In the genomic region with DNA sequence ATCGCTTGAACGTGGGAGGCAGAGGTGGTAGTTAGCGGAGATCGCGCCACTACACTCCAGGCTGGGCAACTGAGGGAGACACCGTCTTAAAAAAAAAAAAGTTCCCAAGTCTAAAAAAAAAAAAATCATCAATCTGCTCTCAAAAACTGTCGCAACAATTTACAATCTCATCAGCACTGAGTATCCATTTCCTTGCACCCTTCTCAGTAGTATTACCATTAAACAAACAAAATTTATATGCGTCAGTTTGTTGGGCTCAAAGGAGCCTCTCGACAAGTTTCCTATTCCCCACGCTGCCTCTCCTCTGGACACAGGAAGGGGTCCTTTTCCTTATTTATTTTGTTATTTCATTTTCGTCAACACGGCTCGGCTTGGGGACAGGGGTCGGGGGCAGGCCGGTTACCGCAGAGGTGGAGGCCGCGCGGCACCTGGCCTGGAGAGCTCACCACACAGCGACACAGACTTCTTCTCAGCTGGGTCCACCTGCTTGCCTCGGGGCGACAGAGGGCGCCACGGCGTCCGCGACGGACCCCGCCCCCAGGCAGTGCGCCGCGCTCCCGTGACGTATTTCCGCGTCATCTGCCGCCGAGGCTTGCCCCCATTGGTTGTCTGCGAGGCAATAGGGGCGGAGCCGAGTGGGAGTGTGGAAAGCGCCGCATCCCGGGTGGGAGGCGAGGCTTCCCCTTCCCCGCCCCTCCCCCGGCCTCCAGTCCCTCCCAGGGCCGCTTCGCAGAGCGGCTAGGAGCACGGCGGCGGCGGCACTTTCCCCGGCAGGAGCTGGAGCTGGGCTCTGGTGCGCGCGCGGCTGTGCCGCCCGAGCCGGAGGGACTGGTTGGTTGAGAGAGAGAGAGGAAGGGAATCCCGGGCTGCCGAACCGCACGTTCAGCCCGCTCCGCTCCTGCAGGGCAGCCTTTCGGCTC, we compare ENCODE assay signal across 1 cellular context.
A peak's percentile ranks its signal among the peaks of the same experiment; 100 is the strongest.
TF ChIP-seq lines count a peak whose summit lies in the region.

Gene MAP2K1 (plus strand): TSS at position 709 of the 920 bp plus-strand sequence. CDS start 436 bp downstream, outside the sequence.

TF ChIP-seq in K562, 482 proteins besides CTCF, POLR2A, EP300 and RAD21 (continued from another document and continues in another):
- no peak for TF ChIP-seq SFPQ (IDR thresholded peaks at IDR 0.05; ENCODE audit: low read depth, low read length)
- no peak for TF ChIP-seq NCOA2 (IDR thresholded peaks at IDR 0.05; ENCODE audit: partially characterized antibody in 2 of 2)
- TF ChIP-seq ZNF165 (CRISPR knock-in tag; IDR thresholded peaks at IDR 0.05; ENCODE audit: borderline replicate concordance): no peak
- TF ChIP-seq TAF9B (IDR thresholded peaks at IDR 0.05; ENCODE audit: partially characterized antibody): peak; percentile 88
- TF ChIP-seq SNIP1 (IDR thresholded peaks at IDR 0.05; ENCODE audit: low read depth): 0 out of 2 replicates have a peak, but pooled peaks have one; percentile 30
- TF ChIP-seq NONO (IDR thresholded peaks at IDR 0.05; ENCODE audit: low read depth in 2 of 2, low read length in 1 of 2): no peak; a peak in 1 of 4 replicates
- no peak for TF ChIP-seq ZNF764 (CRISPR knock-in tag; IDR thresholded peaks at IDR 0.05; ENCODE audit: low read depth)
- TF ChIP-seq SREBF1 (IDR thresholded peaks at IDR 0.05; ENCODE audit: borderline replicate concordance, low read depth, low read length): no peak
- no peak; the same call in 1 of the 2 replicates for TF ChIP-seq ZNF644 (tag; IDR thresholded peaks at IDR 0.05; ENCODE audit: low read depth)
- peak; percentile 96 for TF ChIP-seq ZBTB12 (CRISPR knock-in tag; IDR thresholded peaks at IDR 0.05)
- TF ChIP-seq CBFA2T2 (conservative IDR thresholded peaks at IDR 0.05): peak; percentile 40
- TF ChIP-seq, protein P1, sequence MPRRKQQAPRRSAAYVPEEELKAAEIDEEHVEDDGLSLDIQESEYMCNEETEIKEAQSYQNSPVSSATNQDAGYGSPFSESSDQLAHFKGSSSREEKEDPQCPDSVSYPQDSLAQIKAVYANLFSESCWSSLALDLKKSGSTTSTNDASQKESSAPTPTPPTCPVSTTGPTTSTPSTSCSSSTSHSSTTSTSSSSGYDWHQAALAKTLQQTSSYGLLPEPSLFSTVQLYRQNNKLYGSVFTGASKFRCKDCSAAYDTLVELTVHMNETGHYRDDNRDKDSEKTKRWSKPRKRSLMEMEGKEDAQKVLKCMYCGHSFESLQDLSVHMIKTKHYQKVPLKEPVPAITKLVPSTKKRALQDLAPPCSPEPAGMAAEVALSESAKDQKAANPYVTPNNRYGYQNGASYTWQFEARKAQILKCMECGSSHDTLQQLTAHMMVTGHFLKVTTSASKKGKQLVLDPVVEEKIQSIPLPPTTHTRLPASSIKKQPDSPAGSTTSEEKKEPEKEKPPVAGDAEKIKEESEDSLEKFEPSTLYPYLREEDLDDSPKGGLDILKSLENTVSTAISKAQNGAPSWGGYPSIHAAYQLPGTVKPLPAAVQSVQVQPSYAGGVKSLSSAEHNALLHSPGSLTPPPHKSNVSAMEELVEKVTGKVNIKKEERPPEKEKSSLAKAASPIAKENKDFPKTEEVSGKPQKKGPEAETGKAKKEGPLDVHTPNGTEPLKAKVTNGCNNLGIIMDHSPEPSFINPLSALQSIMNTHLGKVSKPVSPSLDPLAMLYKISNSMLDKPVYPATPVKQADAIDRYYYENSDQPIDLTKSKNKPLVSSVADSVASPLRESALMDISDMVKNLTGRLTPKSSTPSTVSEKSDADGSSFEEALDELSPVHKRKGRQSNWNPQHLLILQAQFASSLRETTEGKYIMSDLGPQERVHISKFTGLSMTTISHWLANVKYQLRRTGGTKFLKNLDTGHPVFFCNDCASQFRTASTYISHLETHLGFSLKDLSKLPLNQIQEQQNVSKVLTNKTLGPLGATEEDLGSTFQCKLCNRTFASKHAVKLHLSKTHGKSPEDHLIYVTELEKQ (CRISPR knock-in tag; IDR thresholded peaks at IDR 0.05): no peak
- no peak for TF ChIP-seq BRD4 (IDR thresholded peaks at IDR 0.05)
- TF ChIP-seq RFX5 (IDR thresholded peaks at IDR 0.05; ENCODE audit: low read depth, low read length): peak; percentile 38; the same call in 1 of the 2 replicates
- peak; percentile 87 for TF ChIP-seq DIDO1 (tag; IDR thresholded peaks at IDR 0.05; ENCODE audit: low read depth)
- no peak for TF ChIP-seq XRCC3 (IDR thresholded peaks at IDR 0.05)
- TF ChIP-seq, protein P2, sequence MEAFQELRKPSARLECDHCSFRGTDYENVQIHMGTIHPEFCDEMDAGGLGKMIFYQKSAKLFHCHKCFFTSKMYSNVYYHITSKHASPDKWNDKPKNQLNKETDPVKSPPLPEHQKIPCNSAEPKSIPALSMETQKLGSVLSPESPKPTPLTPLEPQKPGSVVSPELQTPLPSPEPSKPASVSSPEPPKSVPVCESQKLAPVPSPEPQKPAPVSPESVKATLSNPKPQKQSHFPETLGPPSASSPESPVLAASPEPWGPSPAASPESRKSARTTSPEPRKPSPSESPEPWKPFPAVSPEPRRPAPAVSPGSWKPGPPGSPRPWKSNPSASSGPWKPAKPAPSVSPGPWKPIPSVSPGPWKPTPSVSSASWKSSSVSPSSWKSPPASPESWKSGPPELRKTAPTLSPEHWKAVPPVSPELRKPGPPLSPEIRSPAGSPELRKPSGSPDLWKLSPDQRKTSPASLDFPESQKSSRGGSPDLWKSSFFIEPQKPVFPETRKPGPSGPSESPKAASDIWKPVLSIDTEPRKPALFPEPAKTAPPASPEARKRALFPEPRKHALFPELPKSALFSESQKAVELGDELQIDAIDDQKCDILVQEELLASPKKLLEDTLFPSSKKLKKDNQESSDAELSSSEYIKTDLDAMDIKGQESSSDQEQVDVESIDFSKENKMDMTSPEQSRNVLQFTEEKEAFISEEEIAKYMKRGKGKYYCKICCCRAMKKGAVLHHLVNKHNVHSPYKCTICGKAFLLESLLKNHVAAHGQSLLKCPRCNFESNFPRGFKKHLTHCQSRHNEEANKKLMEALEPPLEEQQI (IDR thresholded peaks at IDR 0.05): peak; percentile 50; the same call in 1 of the 2 replicates
- TF ChIP-seq GABPA (tag; conservative IDR thresholded peaks at IDR 0.05; ENCODE audit: low read depth): peak; percentile 91
- peak; percentile 89 for TF ChIP-seq MBD2 (IDR thresholded peaks at IDR 0.05; ENCODE audit: borderline replicate concordance, low read depth)
- TF ChIP-seq HINFP (tag; conservative IDR thresholded peaks at IDR 0.05; ENCODE audit: low read depth): no peak
- TF ChIP-seq SRF (CRISPR knock-in tag; IDR thresholded peaks at IDR 0.05): peak in 1 of 2 experiments; percentile 39; a peak in 1 of 4 replicates
- TF ChIP-seq EHMT2 (IDR thresholded peaks at IDR 0.05): no peak
- TF ChIP-seq, protein P3, sequence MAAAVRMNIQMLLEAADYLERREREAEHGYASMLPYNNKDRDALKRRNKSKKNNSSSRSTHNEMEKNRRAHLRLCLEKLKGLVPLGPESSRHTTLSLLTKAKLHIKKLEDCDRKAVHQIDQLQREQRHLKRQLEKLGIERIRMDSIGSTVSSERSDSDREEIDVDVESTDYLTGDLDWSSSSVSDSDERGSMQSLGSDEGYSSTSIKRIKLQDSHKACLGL (CRISPR knock-in tag; IDR thresholded peaks at IDR 0.05; ENCODE audit: borderline replicate concordance, poor library complexity, severe bottlenecking): no peak
- TF ChIP-seq JUNB (CRISPR knock-in tag; conservative IDR thresholded peaks at IDR 0.05): no peak
- no peak for TF ChIP-seq MCM2 (IDR thresholded peaks at IDR 0.05; ENCODE audit: low read depth)
- no peak for TF ChIP-seq HIVEP1 (CRISPR knock-in tag; IDR thresholded peaks at IDR 0.05)
- TF ChIP-seq KAT2B (IDR thresholded peaks at IDR 0.05; ENCODE audit: low read depth, low read length): no peak
- peak; percentile 80; the same call in 1 of the 2 replicates for TF ChIP-seq FOXP1 (CRISPR knock-in tag; IDR thresholded peaks at IDR 0.05)
- 0 out of 6 replicates have a peak, but pooled peaks of 1 of the 3 experiments have one; percentile 41 for TF ChIP-seq ZBTB11 (CRISPR knock-in tag; IDR thresholded peaks at IDR 0.05)
- TF ChIP-seq SRSF1 (IDR thresholded peaks at IDR 0.05; ENCODE audit: low read depth, low read length): no peak
- no peak for TF ChIP-seq ZBTB2 (IDR thresholded peaks at IDR 0.05)
- TF ChIP-seq CBX1 (IDR thresholded peaks at IDR 0.05; ENCODE audit: low read depth): peak; percentile 89
- no peak for TF ChIP-seq ATF4 (CRISPR knock-in tag; IDR thresholded peaks at IDR 0.05)
- peak; percentile 22 for TF ChIP-seq NFYB (IDR thresholded peaks at IDR 0.05; ENCODE audit: extremely low read depth, insufficient read length)
- TF ChIP-seq ZNF133 (CRISPR knock-in tag; IDR thresholded peaks at IDR 0.05): no peak
- TF ChIP-seq ZNF561 (CRISPR knock-in tag; conservative IDR thresholded peaks at IDR 0.05): no peak
- TF ChIP-seq E2F5 (CRISPR knock-in tag; IDR thresholded peaks at IDR 0.05): no peak
- TF ChIP-seq THRAP3 (IDR thresholded peaks at IDR 0.05; ENCODE audit: borderline replicate concordance): no peak
- TF ChIP-seq MED1 (CRISPR knock-in tag; IDR thresholded peaks at IDR 0.05; ENCODE audit: borderline replicate concordance): no peak
